In the genomic region with DNA sequence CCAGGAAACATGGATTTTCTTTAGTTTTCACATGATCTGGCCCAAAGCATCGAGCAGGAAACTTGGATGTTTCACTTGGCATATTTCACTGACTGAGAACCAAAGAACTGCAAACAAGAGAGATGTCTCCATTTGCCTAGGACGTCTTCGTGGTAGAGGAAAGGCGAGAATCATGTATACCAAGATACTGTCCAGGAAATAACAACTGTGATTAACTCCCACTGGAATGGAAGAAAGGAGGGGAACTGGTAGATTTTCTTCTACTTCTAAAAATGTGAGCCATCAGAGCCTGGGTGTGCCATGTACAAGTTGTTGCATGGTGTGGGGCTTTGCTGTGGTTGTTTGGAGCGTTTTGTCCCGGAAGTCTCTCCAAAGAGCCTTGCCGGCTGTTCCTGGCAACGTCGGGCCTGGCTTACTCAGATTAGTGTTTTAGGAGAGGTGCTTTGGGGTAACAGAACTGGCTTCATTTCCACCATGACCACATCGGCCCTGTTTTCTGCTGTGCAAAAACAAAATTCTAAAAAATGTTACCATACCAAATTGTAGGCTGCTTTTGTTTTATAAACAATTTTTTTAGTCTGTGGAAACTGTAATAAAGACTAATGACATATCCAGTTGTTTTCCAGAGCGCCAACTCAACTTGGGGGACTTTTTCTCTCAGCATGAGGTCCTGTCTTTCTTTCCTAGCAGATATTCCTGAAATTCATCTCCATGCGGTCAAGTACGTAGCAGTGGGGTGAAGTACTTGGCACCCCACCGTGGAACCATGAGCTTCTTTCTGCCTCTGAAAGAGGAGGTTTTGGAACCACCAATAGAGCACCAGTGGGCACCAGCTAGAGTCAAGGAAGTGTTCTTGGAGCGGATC, we compare ENCODE assay signal across 11 cellular contexts.
DNase-seq lines count a peak whose midpoint lies in the region; ATAC-seq and TF ChIP-seq lines count a peak whose summit lies in the region.
"Had no signal": no experiment of that assay in that cellular context is flagged by ENCODE, and none has a peak within 500 bp of the region (broad histone marks: within the 10 kb centered on the region; RNA-seq: fewer than 3 reads in every experiment).

No MANE protein-coding gene starts in this region.

- POLR2A ChIA-PET in PC-3 (lab: Charles Lee; ENCODE audit: unreplicated experiment): no interaction called here

- no peak for TF ChIP-seq POLR2A in thyroid gland (IDR thresholded peaks at IDR 0.05)

- H3K4me1 ChIP-seq in PC-3 (ENCODE audit: insufficient read depth, low read length) (peaks cover 16% of the 10 kb centered on the region), esophagus (ENCODE audit: control insufficient read depth in 2 of 2, insufficient read depth in 2 of 2, low read length in 1 of 2) (peaks cover 0 to 4% of the 10 kb centered on the region in 2 donors), thyroid gland (no peaks in the 10 kb centered on the region)

- peak overlapping the region; percentile 45 for H3K4me2 ChIP-seq in PC-3 (ENCODE audit: low read length)

- no peaks in the 10 kb centered on the region for H4K20me1 ChIP-seq in PC-3 (ENCODE audit: low read length)

- intact Hi-C loops in PC-3 (cut with micrococcal nuclease): loop anchor here (5.0 kb wide), 1 partner anchor 246 kb away; no protein-coding TSS in a partner anchor
- intact Hi-C loops in thyroid gland (cut with DNase I): no loop called here

- no peak overlapping the region; the same call in 1 of the 2 replicates for H3K9ac ChIP-seq in PC-3 (ENCODE audit: low read length)

- peak overlapping the region; percentile 20 for H2AFZ ChIP-seq in PC-3 (ENCODE audit: low read length)

- no TSS peak for BruUV-seq in PC-3 (replicated peaks; lab: Mats Ljungman, UMichigan)

- no peak overlapping the region for H3K4me3 Mint-ChIP-seq in mesothelial cell of epicardium

- H3K27me3 ChIP-seq in PC-3 (ENCODE audit: low read length) (no peaks in the 10 kb centered on the region), esophagus (ENCODE audit: control insufficient read depth in 1 of 2, insufficient read depth in 2 of 2, low read length in 2 of 2) (no peaks in the 10 kb centered on the region), thyroid gland (no peaks in the 10 kb centered on the region)

- H3K36me3 ChIP-seq in PC-3 (ENCODE audit: low read depth, low read length) (no peaks in the 10 kb centered on the region), esophagus (ENCODE audit: control insufficient read depth in 2 of 2, insufficient read depth in 2 of 2, low read length in 1 of 2) (no peaks in the 10 kb centered on the region), thyroid gland (no peaks in the 10 kb centered on the region)

- H3K4me3 ChIP-seq in PC-3 (ENCODE audit: low read length) (no peak overlapping the region), esophagus (ENCODE audit: low read depth in 1 of 2, low read length in 2 of 2) (no peak overlapping the region), thyroid gland (replicated peaks in 1 of 3) (no peak overlapping the region)

- H3K4me1 Mint-ChIP-seq in mesothelial cell of epicardium: peaks cover 23% of the 10 kb centered on the region

- ATAC-seq in PC-3 (no peak), HG03095 (IDR thresholded peaks at IDR 0.05; ENCODE audit: unreplicated experiment) (no peak), GM21717 (IDR thresholded peaks at IDR 0.05; ENCODE audit: unreplicated experiment) (no peak)

- H3K27ac ChIP-seq in PC-3 (ENCODE audit: low read length) (peak overlapping the region; percentile 42), esophagus (ENCODE audit: low read depth in 2 of 2, low read length in 1 of 2) (peak overlapping the region; percentile 93 to 94), thyroid gland (peak overlapping the region in 1 of 3 donors; percentile 27)

- H3K36me3 Mint-ChIP-seq in mesothelial cell of epicardium: no peaks in the 10 kb centered on the region

- H3K9me2 ChIP-seq in PC-3 (replicated peaks; ENCODE audit: low read length): no peaks in the 10 kb centered on the region

- no peaks in the 10 kb centered on the region for H3K79me2 ChIP-seq in PC-3 (ENCODE audit: low read length)

- H3K9me3 Mint-ChIP-seq in mesothelial cell of epicardium: no peaks in the 10 kb centered on the region

- no peaks in the 10 kb centered on the region for H3F3A ChIP-seq in PC-3 (ENCODE audit: low read length, unreplicated experiment)

- peak overlapping the region; percentile 19 for H3K27ac Mint-ChIP-seq in mesothelial cell of epicardium

- 48 to 58% methylated on average over 15 of the region's 15 CpGs for WGBS in esophagus, 2 donors
- 74 to 78% methylated on average over 15 of the region's 15 CpGs for WGBS in thyroid gland, 2 donors

- DNase-seq in PC-3: peak; percentile 12
- DNase-seq in mesothelial cell of epicardium (ENCODE audit: low spot score in 2 of 2, unreplicated experiment in 2 of 2): no peak
- peak; percentile 26 to 30 for DNase-seq in thyroid gland
- no peak for DNase-seq in NOMO-1 treated with DMSO at 0.1 percent for 48 hours (lab: John Stamatoyannopoulos, UW; ENCODE audit: unreplicated experiment)
- DNase-seq in cortex of kidney (lab: John Stamatoyannopoulos, UW): no peak
- DNase-seq: activated T-cell treated with anti-CD3 and anti-CD28 coated beads, Interleukin-2, amount 50 U/mL, for 48 hours; DMS 273 treated with DMSO at 0.1 percent for 48 hours; NCI-H82 had no signal

- no peak for TF ChIP-seq CTCF in PC-3 (conservative IDR thresholded peaks at IDR 0.05; ENCODE audit: low read depth, low read length)
- no peak for TF ChIP-seq CTCF in mesothelial cell of epicardium (IDR thresholded peaks at IDR 0.05; ENCODE audit: unreplicated experiment)
- TF ChIP-seq CTCF in thyroid gland (IDR thresholded peaks at IDR 0.05): no peak

- H3K9me3 ChIP-seq in PC-3 (ENCODE audit: low read length) (no peaks in the 10 kb centered on the region), esophagus (ENCODE audit: control insufficient read depth in 2 of 2, insufficient read depth in 1 of 2, low read depth in 1 of 2, low read length in 1 of 2) (no peaks in the 10 kb centered on the region), thyroid gland (no peaks in the 10 kb centered on the region)

- CTCF ChIA-PET in PC-3 (lab: Charles Lee): no interaction called here

- H3K27me3 Mint-ChIP-seq in mesothelial cell of epicardium (ENCODE audit: low read depth): no peaks in the 10 kb centered on the region

Comparison
In these comparisons a context has a peak if more than half of its experiments do, and no peak if none do; other contexts are left out.
1. DNase-seq: peak in PC-3 (single experiment) and thyroid gland (2 of 2); none in mesothelial cell of epicardium (0 of 2), NOMO-1 treated with DMSO at 0.1 percent for 48 hours (single experiment) and cortex of kidney (single experiment).